In the genomic region with DNA sequence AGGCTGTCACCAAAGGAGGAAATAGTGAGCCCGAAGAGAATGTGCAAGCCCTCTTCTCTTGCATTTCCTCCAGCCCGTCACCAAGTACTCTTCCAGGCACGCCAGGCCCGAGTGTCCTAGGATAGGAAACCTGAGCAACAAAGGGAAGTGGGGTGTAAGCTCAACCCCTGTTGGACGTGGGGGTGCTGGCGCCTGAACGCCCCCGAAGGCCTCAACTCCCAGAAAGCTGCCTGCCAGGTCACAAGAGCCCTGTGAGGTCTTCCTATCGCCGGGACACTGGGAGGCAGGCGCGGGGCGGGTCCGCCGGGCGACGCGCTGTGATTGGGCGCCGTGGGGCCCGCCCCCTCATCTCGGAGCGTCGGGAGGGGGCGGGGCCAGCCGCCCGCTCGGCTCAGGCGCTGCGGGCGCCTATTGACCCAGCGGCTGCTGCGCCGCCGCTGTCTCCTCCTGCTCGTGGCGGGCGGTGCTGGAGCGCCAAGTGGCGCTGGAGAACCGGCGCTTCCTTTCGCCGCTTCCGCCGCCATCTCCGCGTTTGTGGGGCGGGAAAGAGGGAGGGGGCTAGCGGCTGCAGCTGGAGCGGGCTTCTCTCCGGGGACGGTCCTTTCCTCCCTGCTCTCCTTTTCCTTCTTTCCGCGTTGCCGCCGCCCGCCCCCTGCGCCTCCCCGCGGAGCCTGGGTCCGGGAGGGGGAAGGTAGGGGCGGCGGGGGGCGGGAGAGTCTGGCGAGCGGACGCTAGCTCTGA, we compare ENCODE assay signal across 1 cellular context.
TF ChIP-seq lines count a peak whose summit lies in the region.

No MANE protein-coding gene starts in this region.

TF ChIP-seq in HepG2, 621 proteins besides CTCF, POLR2A, EP300 and RAD21 (continued from another document and continues in another):
- TF ChIP-seq ZNF256 (CRISPR knock-in tag; conservative IDR thresholded peaks at IDR 0.05) (no peak), HES4 (CRISPR knock-in tag; IDR thresholded peaks at IDR 0.05; ENCODE audit: borderline replicate concordance) (peak; percentile 72; the same call in 1 of the 2 replicates), MYNN (CRISPR knock-in tag; IDR thresholded peaks at IDR 0.05; ENCODE audit: low read depth) (no peak), KLF12 (CRISPR knock-in tag; IDR thresholded peaks at IDR 0.05; ENCODE audit: borderline replicate concordance) (peak; percentile 47; the same call in 1 of the 2 replicates), HMG20B (CRISPR knock-in tag; conservative IDR thresholded peaks at IDR 0.05) (no peak; the same call in 1 of the 2 replicates), ZBTB7A (CRISPR knock-in tag; IDR thresholded peaks at IDR 0.05) (no peak), REL (CRISPR knock-in tag; conservative IDR thresholded peaks at IDR 0.05) (no peak), ZNF567 (CRISPR knock-in tag; IDR thresholded peaks at IDR 0.05; ENCODE audit: borderline replicate concordance) (0 out of 2 replicates have a peak, but pooled peaks have one; percentile 76), NFIB (CRISPR knock-in tag; IDR thresholded peaks at IDR 0.05; ENCODE audit: borderline replicate concordance) (no peak), ZNF451 (CRISPR knock-in tag; IDR thresholded peaks at IDR 0.05) (no peak), ZFY (CRISPR knock-in tag; IDR thresholded peaks at IDR 0.05) (peak; percentile 93), PAF1 (CRISPR knock-in tag; IDR thresholded peaks at IDR 0.05) (no peak), KDM6A (CRISPR knock-in tag; IDR thresholded peaks at IDR 0.05; ENCODE audit: low read depth) (no peak), POLR2AphosphoS2 (IDR thresholded peaks at IDR 0.05; ENCODE audit: low read depth, low read length) (no peak), CREB1 (IDR thresholded peaks at IDR 0.05) (no peak; the same call in 1 of the 2 replicates), CREB1 (CRISPR knock-in tag; IDR thresholded peaks at IDR 0.05) (no peak), ZNF674 (CRISPR knock-in tag; IDR thresholded peaks at IDR 0.05; ENCODE audit: low read depth) (peak; percentile 90; the same call in 1 of the 2 replicates), ZNF207 (IDR thresholded peaks at IDR 0.05; ENCODE audit: borderline replicate concordance) (no peak), PCBP2 (optimal IDR thresholded peaks at IDR 0.05; ENCODE audit: low read depth, low read length, poor library complexity, severe bottlenecking) (no peak), MTA1 (CRISPR knock-in tag; IDR thresholded peaks at IDR 0.05; ENCODE audit: borderline replicate concordance) (no peak), ZMYM2 (CRISPR knock-in tag; IDR thresholded peaks at IDR 0.05) (peak; percentile 70; the same call in 1 of the 2 replicates), RAD51 (IDR thresholded peaks at IDR 0.05; ENCODE audit: borderline replicate concordance) (no peak), TMF1 (CRISPR knock-in tag; IDR thresholded peaks at IDR 0.05; ENCODE audit: low read depth) (no peak), ZNF660 (CRISPR knock-in tag; IDR thresholded peaks at IDR 0.05; ENCODE audit: borderline replicate concordance, low read depth) (0 out of 2 replicates have a peak, but pooled peaks have one; percentile 50), FOXK1 (CRISPR knock-in tag; IDR thresholded peaks at IDR 0.05; ENCODE audit: borderline replicate concordance, low read depth) (no peak), NFIC (IDR thresholded peaks at IDR 0.05; ENCODE audit: low read length) (peak; percentile 56; the same call in 1 of the 2 replicates), NR2F2 (IDR thresholded peaks at IDR 0.05; ENCODE audit: borderline replicate concordance, low read depth) (no peak), PLRG1 (conservative IDR thresholded peaks at IDR 0.05) (no peak)
- TF ChIP-seq, protein P1, sequence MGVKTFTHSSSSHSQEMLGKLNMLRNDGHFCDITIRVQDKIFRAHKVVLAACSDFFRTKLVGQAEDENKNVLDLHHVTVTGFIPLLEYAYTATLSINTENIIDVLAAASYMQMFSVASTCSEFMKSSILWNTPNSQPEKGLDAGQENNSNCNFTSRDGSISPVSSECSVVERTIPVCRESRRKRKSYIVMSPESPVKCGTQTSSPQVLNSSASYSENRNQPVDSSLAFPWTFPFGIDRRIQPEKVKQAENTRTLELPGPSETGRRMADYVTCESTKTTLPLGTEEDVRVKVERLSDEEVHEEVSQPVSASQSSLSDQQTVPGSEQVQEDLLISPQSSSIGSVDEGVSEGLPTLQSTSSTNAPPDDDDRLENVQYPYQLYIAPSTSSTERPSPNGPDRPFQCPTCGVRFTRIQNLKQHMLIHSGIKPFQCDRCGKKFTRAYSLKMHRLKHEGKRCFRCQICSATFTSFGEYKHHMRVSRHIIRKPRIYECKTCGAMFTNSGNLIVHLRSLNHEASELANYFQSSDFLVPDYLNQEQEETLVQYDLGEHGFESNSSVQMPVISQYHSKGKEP (CRISPR knock-in tag; IDR thresholded peaks at IDR 0.05), result no peak
- TF ChIP-seq, protein P2, sequence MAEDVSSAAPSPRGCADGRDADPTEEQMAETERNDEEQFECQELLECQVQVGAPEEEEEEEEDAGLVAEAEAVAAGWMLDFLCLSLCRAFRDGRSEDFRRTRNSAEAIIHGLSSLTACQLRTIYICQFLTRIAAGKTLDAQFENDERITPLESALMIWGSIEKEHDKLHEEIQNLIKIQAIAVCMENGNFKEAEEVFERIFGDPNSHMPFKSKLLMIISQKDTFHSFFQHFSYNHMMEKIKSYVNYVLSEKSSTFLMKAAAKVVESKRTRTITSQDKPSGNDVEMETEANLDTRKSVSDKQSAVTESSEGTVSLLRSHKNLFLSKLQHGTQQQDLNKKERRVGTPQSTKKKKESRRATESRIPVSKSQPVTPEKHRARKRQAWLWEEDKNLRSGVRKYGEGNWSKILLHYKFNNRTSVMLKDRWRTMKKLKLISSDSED (CRISPR knock-in tag; IDR thresholded peaks at IDR 0.05), result peak; percentile 32; the same call in 1 of the 2 replicates
- TF ChIP-seq, protein P3, sequence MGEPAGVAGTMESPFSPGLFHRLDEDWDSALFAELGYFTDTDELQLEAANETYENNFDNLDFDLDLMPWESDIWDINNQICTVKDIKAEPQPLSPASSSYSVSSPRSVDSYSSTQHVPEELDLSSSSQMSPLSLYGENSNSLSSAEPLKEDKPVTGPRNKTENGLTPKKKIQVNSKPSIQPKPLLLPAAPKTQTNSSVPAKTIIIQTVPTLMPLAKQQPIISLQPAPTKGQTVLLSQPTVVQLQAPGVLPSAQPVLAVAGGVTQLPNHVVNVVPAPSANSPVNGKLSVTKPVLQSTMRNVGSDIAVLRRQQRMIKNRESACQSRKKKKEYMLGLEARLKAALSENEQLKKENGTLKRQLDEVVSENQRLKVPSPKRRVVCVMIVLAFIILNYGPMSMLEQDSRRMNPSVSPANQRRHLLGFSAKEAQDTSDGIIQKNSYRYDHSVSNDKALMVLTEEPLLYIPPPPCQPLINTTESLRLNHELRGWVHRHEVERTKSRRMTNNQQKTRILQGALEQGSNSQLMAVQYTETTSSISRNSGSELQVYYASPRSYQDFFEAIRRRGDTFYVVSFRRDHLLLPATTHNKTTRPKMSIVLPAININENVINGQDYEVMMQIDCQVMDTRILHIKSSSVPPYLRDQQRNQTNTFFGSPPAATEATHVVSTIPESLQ (CRISPR knock-in tag; conservative IDR thresholded peaks at IDR 0.05), result no peak
- TF ChIP-seq, protein P4, sequence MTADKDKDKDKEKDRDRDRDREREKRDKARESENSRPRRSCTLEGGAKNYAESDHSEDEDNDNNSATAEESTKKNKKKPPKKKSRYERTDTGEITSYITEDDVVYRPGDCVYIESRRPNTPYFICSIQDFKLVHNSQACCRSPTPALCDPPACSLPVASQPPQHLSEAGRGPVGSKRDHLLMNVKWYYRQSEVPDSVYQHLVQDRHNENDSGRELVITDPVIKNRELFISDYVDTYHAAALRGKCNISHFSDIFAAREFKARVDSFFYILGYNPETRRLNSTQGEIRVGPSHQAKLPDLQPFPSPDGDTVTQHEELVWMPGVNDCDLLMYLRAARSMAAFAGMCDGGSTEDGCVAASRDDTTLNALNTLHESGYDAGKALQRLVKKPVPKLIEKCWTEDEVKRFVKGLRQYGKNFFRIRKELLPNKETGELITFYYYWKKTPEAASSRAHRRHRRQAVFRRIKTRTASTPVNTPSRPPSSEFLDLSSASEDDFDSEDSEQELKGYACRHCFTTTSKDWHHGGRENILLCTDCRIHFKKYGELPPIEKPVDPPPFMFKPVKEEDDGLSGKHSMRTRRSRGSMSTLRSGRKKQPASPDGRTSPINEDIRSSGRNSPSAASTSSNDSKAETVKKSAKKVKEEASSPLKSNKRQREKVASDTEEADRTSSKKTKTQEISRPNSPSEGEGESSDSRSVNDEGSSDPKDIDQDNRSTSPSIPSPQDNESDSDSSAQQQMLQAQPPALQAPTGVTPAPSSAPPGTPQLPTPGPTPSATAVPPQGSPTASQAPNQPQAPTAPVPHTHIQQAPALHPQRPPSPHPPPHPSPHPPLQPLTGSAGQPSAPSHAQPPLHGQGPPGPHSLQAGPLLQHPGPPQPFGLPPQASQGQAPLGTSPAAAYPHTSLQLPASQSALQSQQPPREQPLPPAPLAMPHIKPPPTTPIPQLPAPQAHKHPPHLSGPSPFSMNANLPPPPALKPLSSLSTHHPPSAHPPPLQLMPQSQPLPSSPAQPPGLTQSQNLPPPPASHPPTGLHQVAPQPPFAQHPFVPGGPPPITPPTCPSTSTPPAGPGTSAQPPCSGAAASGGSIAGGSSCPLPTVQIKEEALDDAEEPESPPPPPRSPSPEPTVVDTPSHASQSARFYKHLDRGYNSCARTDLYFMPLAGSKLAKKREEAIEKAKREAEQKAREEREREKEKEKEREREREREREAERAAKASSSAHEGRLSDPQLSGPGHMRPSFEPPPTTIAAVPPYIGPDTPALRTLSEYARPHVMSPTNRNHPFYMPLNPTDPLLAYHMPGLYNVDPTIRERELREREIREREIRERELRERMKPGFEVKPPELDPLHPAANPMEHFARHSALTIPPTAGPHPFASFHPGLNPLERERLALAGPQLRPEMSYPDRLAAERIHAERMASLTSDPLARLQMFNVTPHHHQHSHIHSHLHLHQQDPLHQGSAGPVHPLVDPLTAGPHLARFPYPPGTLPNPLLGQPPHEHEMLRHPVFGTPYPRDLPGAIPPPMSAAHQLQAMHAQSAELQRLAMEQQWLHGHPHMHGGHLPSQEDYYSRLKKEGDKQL (CRISPR knock-in tag; IDR thresholded peaks at IDR 0.05; ENCODE audit: low read depth), result no peak
- TF ChIP-seq, protein P5, sequence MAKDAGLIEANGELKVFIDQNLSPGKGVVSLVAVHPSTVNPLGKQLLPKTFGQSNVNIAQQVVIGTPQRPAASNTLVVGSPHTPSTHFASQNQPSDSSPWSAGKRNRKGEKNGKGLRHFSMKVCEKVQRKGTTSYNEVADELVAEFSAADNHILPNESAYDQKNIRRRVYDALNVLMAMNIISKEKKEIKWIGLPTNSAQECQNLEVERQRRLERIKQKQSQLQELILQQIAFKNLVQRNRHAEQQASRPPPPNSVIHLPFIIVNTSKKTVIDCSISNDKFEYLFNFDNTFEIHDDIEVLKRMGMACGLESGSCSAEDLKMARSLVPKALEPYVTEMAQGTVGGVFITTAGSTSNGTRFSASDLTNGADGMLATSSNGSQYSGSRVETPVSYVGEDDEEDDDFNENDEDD (CRISPR knock-in tag; IDR thresholded peaks at IDR 0.05; ENCODE audit: borderline replicate concordance), result peak; percentile 61; the same call in 1 of the 2 replicates
- TF ChIP-seq, protein P6, sequence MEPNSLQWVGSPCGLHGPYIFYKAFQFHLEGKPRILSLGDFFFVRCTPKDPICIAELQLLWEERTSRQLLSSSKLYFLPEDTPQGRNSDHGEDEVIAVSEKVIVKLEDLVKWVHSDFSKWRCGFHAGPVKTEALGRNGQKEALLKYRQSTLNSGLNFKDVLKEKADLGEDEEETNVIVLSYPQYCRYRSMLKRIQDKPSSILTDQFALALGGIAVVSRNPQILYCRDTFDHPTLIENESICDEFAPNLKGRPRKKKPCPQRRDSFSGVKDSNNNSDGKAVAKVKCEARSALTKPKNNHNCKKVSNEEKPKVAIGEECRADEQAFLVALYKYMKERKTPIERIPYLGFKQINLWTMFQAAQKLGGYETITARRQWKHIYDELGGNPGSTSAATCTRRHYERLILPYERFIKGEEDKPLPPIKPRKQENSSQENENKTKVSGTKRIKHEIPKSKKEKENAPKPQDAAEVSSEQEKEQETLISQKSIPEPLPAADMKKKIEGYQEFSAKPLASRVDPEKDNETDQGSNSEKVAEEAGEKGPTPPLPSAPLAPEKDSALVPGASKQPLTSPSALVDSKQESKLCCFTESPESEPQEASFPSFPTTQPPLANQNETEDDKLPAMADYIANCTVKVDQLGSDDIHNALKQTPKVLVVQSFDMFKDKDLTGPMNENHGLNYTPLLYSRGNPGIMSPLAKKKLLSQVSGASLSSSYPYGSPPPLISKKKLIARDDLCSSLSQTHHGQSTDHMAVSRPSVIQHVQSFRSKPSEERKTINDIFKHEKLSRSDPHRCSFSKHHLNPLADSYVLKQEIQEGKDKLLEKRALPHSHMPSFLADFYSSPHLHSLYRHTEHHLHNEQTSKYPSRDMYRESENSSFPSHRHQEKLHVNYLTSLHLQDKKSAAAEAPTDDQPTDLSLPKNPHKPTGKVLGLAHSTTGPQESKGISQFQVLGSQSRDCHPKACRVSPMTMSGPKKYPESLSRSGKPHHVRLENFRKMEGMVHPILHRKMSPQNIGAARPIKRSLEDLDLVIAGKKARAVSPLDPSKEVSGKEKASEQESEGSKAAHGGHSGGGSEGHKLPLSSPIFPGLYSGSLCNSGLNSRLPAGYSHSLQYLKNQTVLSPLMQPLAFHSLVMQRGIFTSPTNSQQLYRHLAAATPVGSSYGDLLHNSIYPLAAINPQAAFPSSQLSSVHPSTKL (CRISPR knock-in tag; IDR thresholded peaks at IDR 0.05), result no peak; the same call in 1 of the 2 replicates
- TF ChIP-seq, protein P7, sequence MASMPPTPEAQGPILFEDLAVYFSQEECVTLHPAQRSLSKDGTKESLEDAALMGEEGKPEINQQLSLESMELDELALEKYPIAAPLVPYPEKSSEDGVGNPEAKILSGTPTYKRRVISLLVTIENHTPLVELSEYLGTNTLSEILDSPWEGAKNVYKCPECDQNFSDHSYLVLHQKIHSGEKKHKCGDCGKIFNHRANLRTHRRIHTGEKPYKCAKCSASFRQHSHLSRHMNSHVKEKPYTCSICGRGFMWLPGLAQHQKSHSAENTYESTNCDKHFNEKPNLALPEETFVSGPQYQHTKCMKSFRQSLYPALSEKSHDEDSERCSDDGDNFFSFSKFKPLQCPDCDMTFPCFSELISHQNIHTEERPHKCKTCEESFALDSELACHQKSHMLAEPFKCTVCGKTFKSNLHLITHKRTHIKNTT (CRISPR knock-in tag; IDR thresholded peaks at IDR 0.05), result no peak
- TF ChIP-seq, protein P8, sequence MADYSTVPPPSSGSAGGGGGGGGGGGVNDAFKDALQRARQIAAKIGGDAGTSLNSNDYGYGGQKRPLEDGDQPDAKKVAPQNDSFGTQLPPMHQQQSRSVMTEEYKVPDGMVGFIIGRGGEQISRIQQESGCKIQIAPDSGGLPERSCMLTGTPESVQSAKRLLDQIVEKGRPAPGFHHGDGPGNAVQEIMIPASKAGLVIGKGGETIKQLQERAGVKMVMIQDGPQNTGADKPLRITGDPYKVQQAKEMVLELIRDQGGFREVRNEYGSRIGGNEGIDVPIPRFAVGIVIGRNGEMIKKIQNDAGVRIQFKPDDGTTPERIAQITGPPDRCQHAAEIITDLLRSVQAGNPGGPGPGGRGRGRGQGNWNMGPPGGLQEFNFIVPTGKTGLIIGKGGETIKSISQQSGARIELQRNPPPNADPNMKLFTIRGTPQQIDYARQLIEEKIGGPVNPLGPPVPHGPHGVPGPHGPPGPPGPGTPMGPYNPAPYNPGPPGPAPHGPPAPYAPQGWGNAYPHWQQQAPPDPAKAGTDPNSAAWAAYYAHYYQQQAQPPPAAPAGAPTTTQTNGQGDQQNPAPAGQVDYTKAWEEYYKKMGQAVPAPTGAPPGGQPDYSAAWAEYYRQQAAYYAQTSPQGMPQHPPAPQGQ (CRISPR knock-in tag; IDR thresholded peaks at IDR 0.05; ENCODE audit: borderline replicate concordance), result no peak
- TF ChIP-seq, protein P9, sequence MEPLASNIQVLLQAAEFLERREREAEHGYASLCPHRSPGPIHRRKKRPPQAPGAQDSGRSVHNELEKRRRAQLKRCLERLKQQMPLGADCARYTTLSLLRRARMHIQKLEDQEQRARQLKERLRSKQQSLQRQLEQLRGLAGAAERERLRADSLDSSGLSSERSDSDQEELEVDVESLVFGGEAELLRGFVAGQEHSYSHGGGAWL (CRISPR knock-in tag; IDR thresholded peaks at IDR 0.05), result peak; percentile 30
